Comparison of ENCODE assay signal across 8 cellular contexts in genomic region chr1:85201340-85202091, GRCh38. TPM values are rescaled to one million over a fixed set of nuclear protein-coding genes. Genes with fewer than 3 reads are reported as not detected.
DNase-seq lines count a peak whose midpoint lies in the region; ATAC-seq and TF ChIP-seq lines count a peak whose summit lies in the region.

No MANE protein-coding gene starts in this region.

- H3K4me1 ChIP-seq in thoracic aorta (ENCODE audit: control insufficient read depth in 1 of 2, low read depth in 2 of 2): peaks cover 9 to 43% of the 10 kb centered on the region in 2 donors

- peak; percentile 35 for ATAC-seq in GM19043 (IDR thresholded peaks at IDR 0.05; ENCODE audit: low read depth, unreplicated experiment)
- ATAC-seq in HG03342 (IDR thresholded peaks at IDR 0.05; ENCODE audit: unreplicated experiment): peak; percentile 46
- peak; percentile 41 for ATAC-seq in thoracic aorta (ENCODE audit: insufficient number of reproducible peaks, low FRiP score, low read depth)

- peak overlapping the region; percentile 96 to 97 for H3K27ac ChIP-seq in thoracic aorta

- no peaks in the 10 kb centered on the region for H3K9me3 ChIP-seq in thoracic aorta

- TF ChIP-seq CTCF in AG10803 (conservative IDR thresholded peaks at IDR 0.05; ENCODE audit: low read length) (no peak), thoracic aorta (IDR thresholded peaks at IDR 0.05) (no peak)

- H3K4me3 ChIP-seq in AG10803 (ENCODE audit: low read length) (peak overlapping the region; percentile 80), thoracic aorta (peak overlapping the region; percentile 97)

- no peaks in the 10 kb centered on the region for H3K36me3 ChIP-seq in thoracic aorta

- DNase-seq in AG10803 (ENCODE audit: low read depth): peak; percentile 66
- peak; percentile 47 for DNase-seq in RPMI8226
- peak; percentile 22 to 77 (median 55) for DNase-seq in activated naive CD4-positive, alpha-beta T cell (lab: John Stamatoyannopoulos, UW)
- peak; percentile 63 for DNase-seq in germinal center (ENCODE audit: low spot score)
- DNase-seq in occipital lobe (lab: John Stamatoyannopoulos, UW): peak; percentile 40
- no peak for DNase-seq in thoracic aorta (ENCODE audit: low spot score)

- peaks cover 3% of the 10 kb centered on the region for H3K27me3 ChIP-seq in thoracic aorta (replicated peaks; ENCODE audit: insufficient read depth)

RNA-seq across cellular contexts. Expression of gene SYDE2, which starts 0.7 kb away (rescaled TPM):
- total RNA-seq in occipital lobe (2.3 TPM), thoracic aorta (10 to 100 TPM; 13.4 to 17.0 TPM)

RNA-seq across cellular contexts. Expression of gene C1orf52, which starts 57.9 kb away (rescaled TPM):
- total RNA-seq in occipital lobe: 21.5 TPM
- total RNA-seq in thoracic aorta: 10 to 100 TPM; 20.7 to 28.7 TPM
